Comparison of ENCODE assay signal across 18 cellular contexts in genomic region chr5:127068771-127069330, GRCh38. TPM values are rescaled to one million over a fixed set of nuclear protein-coding genes. Genes with fewer than 3 reads are reported as not detected.
A peak's percentile ranks its signal among the peaks of the same experiment; 100 is the strongest.
DNase-seq lines count a peak whose midpoint lies in the region; ATAC-seq and TF ChIP-seq lines count a peak whose summit lies in the region.
"Had no signal": no experiment of that assay in that cellular context is flagged by ENCODE, and none has a peak within 500 bp of the region (broad histone marks: within the 10 kb centered on the region; RNA-seq: fewer than 3 reads in every experiment).

No MANE protein-coding gene starts in this region.

- H3K4me1 ChIP-seq in IMR-90 (ENCODE audit: control insufficient read depth, insufficient read depth, low read length) = no peaks in the 10 kb centered on the region
- H3K4me1 ChIP-seq: colonic mucosa had no signal

- H3K27ac Mint-ChIP-seq in CD4-positive, alpha-beta T cell = no peak overlapping the region

- H2AK9ac ChIP-seq in IMR-90 (replicated peaks; ENCODE audit: low read depth, low read length, poor library complexity) = no peak overlapping the region

- no peak overlapping the region for H2BK5ac ChIP-seq in IMR-90 (ENCODE audit: low read depth, low read length, poor library complexity, severe bottlenecking)

- H3K4me3 Mint-ChIP-seq in CD4-positive, alpha-beta T cell = no peak overlapping the region

- peaks cover 37% of the 10 kb centered on the region for H3K36me3 Mint-ChIP-seq in CD4-positive, alpha-beta T cell (ENCODE audit: low read depth)

- CTCF ChIA-PET in IMR-90 (lab: Yijun Ruan, JAX) = interaction anchor here (1.3 kb wide), 1 partner anchor 10 kb away, joined by 3 read pairs; no protein-coding TSS in a partner anchor
- CTCF ChIA-PET in CD4-positive, alpha-beta T cell (lab: Charles Lee) = no interaction called here

- H3K79me1 ChIP-seq in IMR-90 (ENCODE audit: low read depth in 1 of 2, low read length in 2 of 2) = no peaks in the 10 kb centered on the region

- WGBS in IMR-90 (ENCODE audit: extremely low coverage in 2 of 2, insufficient read length in 1 of 2), 2 experiments = no CpG with 5 or more reads among the region's 3 CpGs

- no peak overlapping the region for H3K18ac ChIP-seq in IMR-90 (ENCODE audit: low read depth, low read length)

- H3K4ac ChIP-seq in IMR-90 (ENCODE audit: low read depth, low read length) = no peak overlapping the region

- no peak for TF ChIP-seq RAD21 in IMR-90 (IDR thresholded peaks at IDR 0.05; ENCODE audit: low read length)

- no peak overlapping the region for H2BK120ac ChIP-seq in IMR-90 (ENCODE audit: low read depth, low read length)

- in situ Hi-C loops in IMR-90 (cut with MboI; ENCODE audit: low sequenced_read_pairs) = no loop called here

- no peak overlapping the region for H3K27ac ChIP-seq in IMR-90 (ENCODE audit: insufficient read depth, low read length)
- H3K27ac ChIP-seq in CD4-positive, alpha-beta T cell (ENCODE audit: low read depth, low read length) = no peak overlapping the region
- H3K27ac ChIP-seq: C4-2B, colonic mucosa, HL-60, skin epidermis had no signal

- no TSS peak for BruUV-seq in IMR-90 (replicated peaks; lab: Mats Ljungman, UMichigan)

- peak; percentile 17 for DNase-seq in Ammon's horn (ENCODE audit: low spot score)
- peak; percentile 47 for DNase-seq in IMR-90
- DNase-seq in astrocyte of the hippocampus (ENCODE audit: low read depth, low spot score) = peak; percentile 92
- peak; percentile 28 for DNase-seq in kidney epithelial cell (ENCODE audit: low read depth)
- no peak for DNase-seq in CD4-positive, alpha-beta T cell
- no peak for DNase-seq in left lobe of liver (ENCODE audit: low spot score)
- no peak for DNase-seq in pons (ENCODE audit: low spot score)
- DNase-seq: activated naive CD4-positive, alpha-beta T cell treated with anti-CD3 and anti-CD28 coated beads, Interleukin-2, amount 50 U/mL, for 16 hours; colonic mucosa; foreskin melanocyte; GOT3; NCI-H524; SHP77 treated with DMSO at 0.1 percent for 48 hours had no signal

- no peaks in the 10 kb centered on the region for H3K9me3 ChIP-seq in IMR-90 (ENCODE audit: control insufficient read depth, insufficient read depth, low read length)
- no peaks in the 10 kb centered on the region for H3K9me3 ChIP-seq in CD4-positive, alpha-beta T cell (ENCODE audit: control insufficient read depth, low read length)
- H3K9me3 ChIP-seq: colonic mucosa had no signal

- H3K9ac ChIP-seq in IMR-90 (ENCODE audit: low read depth, low read length) = no peak overlapping the region

- no peaks in the 10 kb centered on the region for H4K20me1 ChIP-seq in IMR-90 (ENCODE audit: insufficient read depth, low read length)

- H2BK15ac ChIP-seq in IMR-90 (ENCODE audit: low read depth, low read length) = no peak overlapping the region

- H3K4me1 Mint-ChIP-seq in CD4-positive, alpha-beta T cell (ENCODE audit: low read depth) = peaks cover 30% of the 10 kb centered on the region

- H2AK5ac ChIP-seq in IMR-90 (ENCODE audit: low read depth, low read length) = no peak overlapping the region

- dilution Hi-C loops in IMR-90 (cut with HindIII; ENCODE audit: low sequenced_read_pairs, unreplicated experiment) = no loop called here

- H3K9me1 ChIP-seq in IMR-90 (ENCODE audit: insufficient read depth, low read length) = no peaks in the 10 kb centered on the region

- H4K91ac ChIP-seq in IMR-90 (ENCODE audit: insufficient read depth, low read depth, low read length) = no peak overlapping the region

- H3K27me3 ChIP-seq in IMR-90 (ENCODE audit: control insufficient read depth, insufficient read depth, low read length) (no peaks in the 10 kb centered on the region), kidney epithelial cell (ENCODE audit: control insufficient read depth, insufficient read depth, low read length) (no peaks in the 10 kb centered on the region)
- H3K27me3 ChIP-seq in CD4-positive, alpha-beta T cell (ENCODE audit: control insufficient read depth, insufficient read depth, low read length) = no peaks in the 10 kb centered on the region
- H3K27me3 ChIP-seq: colonic mucosa had no signal

- H3K56ac ChIP-seq in IMR-90 (ENCODE audit: extremely low read depth, insufficient read depth, low read length) = no peak overlapping the region

- H3K14ac ChIP-seq in IMR-90 (replicated peaks; ENCODE audit: low read depth, low read length) = no peak overlapping the region

- no peaks in the 10 kb centered on the region for H3K36me3 ChIP-seq in IMR-90 (ENCODE audit: control insufficient read depth, insufficient read depth, low read length)
- H3K36me3 ChIP-seq in kidney epithelial cell (ENCODE audit: control insufficient read depth, insufficient read depth, low read length) = no peaks in the 10 kb centered on the region
- H3K36me3 ChIP-seq: colonic mucosa had no signal

- H3K4me3 ChIP-seq in IMR-90 (ENCODE audit: insufficient read depth, low read depth, low read length) (no peak overlapping the region), kidney epithelial cell (ENCODE audit: low read depth, low read length) (no peak overlapping the region)
- H3K4me3 ChIP-seq: colonic mucosa, skin epidermis had no signal

- no peaks in the 10 kb centered on the region for H3K27me3 Mint-ChIP-seq in CD4-positive, alpha-beta T cell

- intact Hi-C loops in IMR-90 (cut with micrococcal nuclease) = no loop called here
- intact Hi-C loops in CD4-positive, alpha-beta T cell (cut with DNase I, micrococcal nuclease) = no loop called here

- POLR2A ChIA-PET in IMR-90 (lab: Charles Lee; ENCODE audit: unreplicated experiment) = no interaction called here
- POLR2A ChIA-PET in CD4-positive, alpha-beta T cell (lab: Charles Lee) = no interaction called here

- no peak overlapping the region for H4K8ac ChIP-seq in IMR-90 (ENCODE audit: low read depth in 2 of 2, low read length in 2 of 2)

- ATAC-seq in IMR-90 (ENCODE audit: low read depth) = no peak
- ATAC-seq in CD4-positive, alpha-beta T cell (ENCODE audit: poor library complexity) = no peak
- no peak for ATAC-seq in HG02938 (IDR thresholded peaks at IDR 0.05; ENCODE audit: unreplicated experiment)
- ATAC-seq in left lobe of liver = no peak

- no peaks in the 10 kb centered on the region for H3K9me3 Mint-ChIP-seq in CD4-positive, alpha-beta T cell

- no peak overlapping the region for H2AFZ ChIP-seq in IMR-90 (replicated peaks; ENCODE audit: low read length, poor library complexity)

- H3K23ac ChIP-seq in IMR-90 (ENCODE audit: low read depth, low read length) = no peak overlapping the region

- H2BK20ac ChIP-seq in IMR-90 (ENCODE audit: low read depth, low read length) = no peak overlapping the region

- TF ChIP-seq CTCF in IMR-90 (conservative IDR thresholded peaks at IDR 0.05; ENCODE audit: low read depth, low read length) (no peak), kidney epithelial cell (IDR thresholded peaks at IDR 0.05; ENCODE audit: insufficient read depth, low read length, poor library complexity, severe bottlenecking) (no peak)
- TF ChIP-seq CTCF in CD4-positive, alpha-beta T cell (IDR thresholded peaks at IDR 0.05) = no peak

- H4K5ac ChIP-seq in IMR-90 (ENCODE audit: low read depth, low read length) = no peak overlapping the region

- H3K4me2 ChIP-seq in IMR-90 (ENCODE audit: low read depth, low read length) = no peak overlapping the region

- TF ChIP-seq POLR2A in IMR-90 (IDR thresholded peaks at IDR 0.05; ENCODE audit: low read depth, low read length) = no peak

TF ChIP-seq in IMR-90, 13 proteins besides CTCF, POLR2A, EP300 and RAD21:
- TF ChIP-seq MAFK (IDR thresholded peaks at IDR 0.05; ENCODE audit: low read depth, low read length) (peak; percentile 57), RCOR1 (IDR thresholded peaks at IDR 0.05; ENCODE audit: insufficient replicate concordance, low read length) (no peak)

RNA-seq across cellular contexts. Expression of gene C5orf63, which starts 4.5 kb away (rescaled TPM):
- total RNA-seq in IMR-90 (2012; rRNA removed) (0.72 and 0.83 TPM in 2 replicates), kidney epithelial cell (2.9 and 4.0 TPM in 2 replicates), left lobe of liver (4.2 TPM)
- polyA plus RNA-seq in IMR-90 (2012; rRNA removed) = 0.86 and 1.1 TPM in 2 replicates
- 0.26 and 0.51 TPM in 2 replicates for polyA plus RNA-seq in IMR-90 (2012; cell fraction: cytosol; rRNA removed)
- 0.34 and 1.8 TPM in 2 replicates for polyA plus RNA-seq in IMR-90 (2012; cell fraction: nucleus; rRNA removed; ENCODE audit: low replicate concordance)
- total RNA-seq in CD4-positive, alpha-beta T cell = 1 to 10 TPM; 5.1 to 5.7 TPM
- total RNA-seq: G401 had no signal

RNA-seq across cellular contexts. Expression of gene MARCHF3, which starts 38.5 kb away (rescaled TPM):
- total RNA-seq in IMR-90 (2012; rRNA removed) = 17.8 and 18.8 TPM in 2 replicates
- polyA plus RNA-seq in IMR-90 (2012; rRNA removed) = 9.5 and 11.2 TPM in 2 replicates
- 4.8 and 7.7 TPM in 2 replicates for polyA plus RNA-seq in IMR-90 (2012; cell fraction: cytosol; rRNA removed)
- polyA plus RNA-seq in IMR-90 (2012; cell fraction: nucleus; rRNA removed; ENCODE audit: low replicate concordance) = 5.2 and 10.5 TPM in 2 replicates
- total RNA-seq in kidney epithelial cell = 0.46 and 2.2 TPM in 2 replicates
- total RNA-seq in CD4-positive, alpha-beta T cell = 1 to 10 TPM; 5.2 to 6.2 TPM
- total RNA-seq in left lobe of liver = 0.88 TPM
- total RNA-seq: G401 had no signal

Comparison
In these comparisons a context has a peak if more than half of its experiments do, and no peak if none do; other contexts are left out.
1. DNase-seq: peak in Ammon's horn (single experiment), IMR-90 (single experiment), astrocyte of the hippocampus (single experiment) and kidney epithelial cell (single experiment); none in CD4-positive, alpha-beta T cell (0 of 10), left lobe of liver (single experiment) and pons (single experiment).